Comparison of ENCODE assay signal across 8 cellular contexts in the genomic region with DNA sequence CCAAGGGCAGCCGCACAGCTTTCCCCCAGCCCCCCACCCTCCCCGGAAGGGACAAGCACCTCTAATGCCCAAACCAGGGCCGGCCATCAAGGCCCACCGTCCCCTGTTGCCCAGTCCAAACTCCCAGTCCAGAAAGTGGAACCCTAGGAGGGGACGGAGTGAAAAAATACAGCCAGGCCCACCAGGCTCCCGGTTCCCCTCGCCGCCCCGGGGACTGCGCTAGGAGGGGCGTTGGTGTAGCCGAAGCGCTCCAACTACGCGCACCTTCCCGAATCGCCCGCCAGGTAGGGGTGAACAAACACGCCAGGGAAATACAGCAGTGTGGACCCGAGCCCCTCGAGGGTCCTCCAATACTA. TPM values are rescaled to one million over a fixed set of nuclear protein-coding genes. Genes with fewer than 3 reads are reported as not detected.
DNase-seq lines count a peak whose midpoint lies in the region; ATAC-seq, FAIRE-seq and TF ChIP-seq lines count a peak whose summit lies in the region.

No MANE protein-coding gene starts in this region.

- DNase-seq in A549 (ENCODE audit: low read depth in 1 of 2, low spot score in 1 of 2) (no peak), HT-29 (ENCODE audit: low spot score) (peak; percentile 18), breast epithelium (ENCODE audit: low spot score in 2 of 2) (no peak), RPMI8226 (no peak), NOMO-1 treated with DMSO at 0.1 percent for 48 hours (lab: John Stamatoyannopoulos, UW; ENCODE audit: unreplicated experiment) (no peak), NCI-H128 (lab: John Stamatoyannopoulos, UW; ENCODE audit: unreplicated experiment) (no peak)

- H3K4me1 ChIP-seq in A549, result peaks cover 47% of the 10 kb centered on the region
- H3K4me1 ChIP-seq in breast epithelium, result peaks cover 20 to 30% of the 10 kb centered on the region in 2 donors
- H3K4me1 ChIP-seq in mucosa of stomach (ENCODE audit: control insufficient read depth, insufficient read depth, low read length), result peaks cover 56% of the 10 kb centered on the region

- H3K27ac ChIP-seq in A549 (peak overlapping the region; percentile 99 to 100), breast epithelium (peak overlapping the region; percentile 75)

- TF ChIP-seq POLR2A in A549 (IDR thresholded peaks at IDR 0.05; ENCODE audit: low read length), result no peak
- TF ChIP-seq POLR2A in breast epithelium (IDR thresholded peaks at IDR 0.05), result no peak

- TF ChIP-seq EP300 in A549 (IDR thresholded peaks at IDR 0.05), result no peak

- H3K36me3 ChIP-seq in breast epithelium (no peaks in the 10 kb centered on the region), mucosa of stomach (ENCODE audit: control insufficient read depth, insufficient read depth, low read length) (no peaks in the 10 kb centered on the region)

- peak overlapping the region; percentile 99 for H3K4me2 ChIP-seq in A549

- intact Hi-C loops in breast epithelium (cut with DNase I; ENCODE audit: low total_unique reads), result no loop called here

- POLR2A ChIA-PET in A549 (lab: Yijun Ruan, JAX), result no interaction called here

- TF ChIP-seq RAD21 in A549 (conservative IDR thresholded peaks at IDR 0.05 in 1 of 2, IDR thresholded peaks at IDR 0.05 in 1 of 2), result no peak

- no peak for TF ChIP-seq CTCF in A549 (IDR thresholded peaks at IDR 0.05)
- no peak for TF ChIP-seq CTCF in breast epithelium (IDR thresholded peaks at IDR 0.05)

- H3K9ac ChIP-seq in mucosa of stomach (ENCODE audit: low read length), result peak overlapping the region; percentile 71

- no peaks in the 10 kb centered on the region for H3K9me3 ChIP-seq in A549
- no peaks in the 10 kb centered on the region for H3K9me3 ChIP-seq in breast epithelium
- H3K9me3 ChIP-seq in mucosa of stomach (ENCODE audit: control insufficient read depth, low read length), result no peaks in the 10 kb centered on the region

- CTCF ChIA-PET in A549 (lab: Yijun Ruan, JAX), result no interaction called here

- peak overlapping the region; percentile 68 for H3K4me3 ChIP-seq in A549
- H3K4me3 ChIP-seq in breast epithelium, result peak overlapping the region; percentile 64 to 98 (median 72)
- H3K4me3 ChIP-seq in mucosa of stomach (ENCODE audit: low read length), result peak overlapping the region; percentile 31

- FAIRE-seq in A549 (lab: Jason Lieb, UNC), result no peak

- no peaks in the 10 kb centered on the region for H3K27me3 ChIP-seq in breast epithelium
- no peaks in the 10 kb centered on the region for H3K27me3 ChIP-seq in mucosa of stomach (ENCODE audit: control insufficient read depth, insufficient read depth, low read length)

- 0% methylated on average over 11 of the region's 21 CpGs for WGBS in A549 (ENCODE audit: missing lambda C conversion rate)

- no peak for ATAC-seq in A549
- no peak for ATAC-seq in GM21723 (IDR thresholded peaks at IDR 0.05; ENCODE audit: unreplicated experiment)

TF ChIP-seq in A549, 52 proteins besides CTCF, POLR2A, EP300 and RAD21:
- TF ChIP-seq CEBPB (IDR thresholded peaks at IDR 0.05) (no peak), KDM1A (IDR thresholded peaks at IDR 0.05; ENCODE audit: low read depth) (0 out of 2 replicates have a peak, but pooled peaks have one; percentile 4)

RNA-seq across cellular contexts. Expression of gene KLF16, which starts 1.3 kb away (rescaled TPM):
- polyA plus RNA-seq in A549 (2011; rRNA removed) (4.1 and 5.8 TPM in 2 replicates), A549 (2017; fragmentation: RNase III; extraction: RNeasy Plus Mini Kit Qiagen cat#74134 plus additional on column Dnase treatment) (23.9 to 28.0 TPM (median 25.7 TPM) in 3 replicates)
- 22.9 and 43.9 TPM in 2 replicates for polyA plus RNA-seq in A549 (2012; cell fraction: cytosol; rRNA removed)
- polyA plus RNA-seq in A549 (2012; cell fraction: nucleus; rRNA removed), result 36.5 and 74.1 TPM in 2 replicates
- polyA minus RNA-seq in A549 (2011; rRNA and poly(A)+ RNA removed), result 2.7 and 4.3 TPM in 2 replicates
- total RNA-seq in HT-29 (2014; rRNA removed; shearing (Covaris generic)), result 25.2 and 34.5 TPM in 2 replicates
- 1 to 10 TPM; 2.9 to 4.6 (median 4.1) TPM for total RNA-seq in breast epithelium

RNA-seq across cellular contexts. Expression of gene REXO1, which starts 13.8 kb away (rescaled TPM):
- polyA plus RNA-seq in A549 (2011; rRNA removed), result 5.6 and 7.3 TPM in 2 replicates
- polyA plus RNA-seq in A549 (2012; cell fraction: cytosol; rRNA removed), result 25.2 and 29.8 TPM in 2 replicates
- polyA plus RNA-seq in A549 (2012; cell fraction: nucleus; rRNA removed), result 73.2 and 590 TPM in 2 replicates
- 13.8 to 15.6 TPM (median 14.5 TPM) in 3 replicates for polyA plus RNA-seq in A549 (2017; fragmentation: RNase III; extraction: RNeasy Plus Mini Kit Qiagen cat#74134 plus additional on column Dnase treatment)
- 5.5 and 18.1 TPM in 2 replicates for polyA minus RNA-seq in A549 (2011; rRNA and poly(A)+ RNA removed)
- total RNA-seq in HT-29 (2014; rRNA removed; shearing (Covaris generic)), result 19.1 and 26.1 TPM in 2 replicates
- 10 to 100 TPM; 10.4 to 25.2 (median 19.7) TPM for total RNA-seq in breast epithelium

RNA-seq across cellular contexts. Expression of gene ABHD17A, which starts 23.2 kb away (rescaled TPM):
- 12.8 and 14.8 TPM in 2 replicates for polyA plus RNA-seq in A549 (2011; rRNA removed)
- 38.5 and 63.7 TPM in 2 replicates for polyA plus RNA-seq in A549 (2012; cell fraction: cytosol; rRNA removed)
- 70.9 and 111 TPM in 2 replicates for polyA plus RNA-seq in A549 (2012; cell fraction: nucleus; rRNA removed)
- 20.9 to 23.1 TPM (median 21.7 TPM) in 3 replicates for polyA plus RNA-seq in A549 (2017; fragmentation: RNase III; extraction: RNeasy Plus Mini Kit Qiagen cat#74134 plus additional on column Dnase treatment)
- polyA minus RNA-seq in A549 (2011; rRNA and poly(A)+ RNA removed), result 4.3 and 5.5 TPM in 2 replicates
- total RNA-seq in HT-29 (2014; rRNA removed; shearing (Covaris generic)), result 136 and 141 TPM in 2 replicates
- total RNA-seq in breast epithelium, result 10 to 100 TPM; 62.4 to 81.3 (median 76.0) TPM

RNA-seq across cellular contexts. Expression of gene ADAT3, which starts 43.2 kb away (rescaled TPM):
- polyA plus RNA-seq in A549 (2011; rRNA removed) (0.65 and 0.66 TPM in 2 replicates), A549 (2017; fragmentation: RNase III; extraction: RNeasy Plus Mini Kit Qiagen cat#74134 plus additional on column Dnase treatment) (4.2 to 5.6 TPM (median 5.3 TPM) in 3 replicates)
- polyA plus RNA-seq in A549 (2012; cell fraction: cytosol; rRNA removed), result 4.3 and 7.9 TPM in 2 replicates
- 9.1 and 18.1 TPM in 2 replicates for polyA plus RNA-seq in A549 (2012; cell fraction: nucleus; rRNA removed)
- polyA minus RNA-seq in A549 (2011; rRNA and poly(A)+ RNA removed), result 0.58 and 1.3 TPM in 2 replicates
- 3.2 and 6.9 TPM in 2 replicates for total RNA-seq in HT-29 (2014; rRNA removed; shearing (Covaris generic))
- 1 to 10 TPM; 1.1 to 5.4 (median 4.9) TPM for total RNA-seq in breast epithelium

RNA-seq across cellular contexts. Expression of gene SCAMP4, which starts 43.2 kb away (rescaled TPM):
- polyA plus RNA-seq in A549 (2011; rRNA removed) (7.6 and 11.9 TPM in 2 replicates), A549 (2017; fragmentation: RNase III; extraction: RNeasy Plus Mini Kit Qiagen cat#74134 plus additional on column Dnase treatment) (60.9 to 63.4 TPM (median 63.0 TPM) in 3 replicates)
- 30.6 and 45.0 TPM in 2 replicates for polyA plus RNA-seq in A549 (2012; cell fraction: cytosol; rRNA removed)
- 52.5 and 89.2 TPM in 2 replicates for polyA plus RNA-seq in A549 (2012; cell fraction: nucleus; rRNA removed)
- polyA minus RNA-seq in A549 (2011; rRNA and poly(A)+ RNA removed), result 7.4 and 13.4 TPM in 2 replicates
- total RNA-seq in HT-29 (2014; rRNA removed; shearing (Covaris generic)), result 67.6 and 73.3 TPM in 2 replicates
- total RNA-seq in breast epithelium, result 10 to 100 TPM; 41.4 to 66.6 (median 44.6) TPM
